ENCODE assay signal across 18 cellular contexts in genomic region chr4:76011018-76011670, GRCh38. TPM values are rescaled to one million over a fixed set of nuclear protein-coding genes. Genes with fewer than 3 reads are reported as not detected.
DNase-seq lines count a peak whose midpoint lies in the region; ATAC-seq, FAIRE-seq and TF ChIP-seq lines count a peak whose summit lies in the region.
"Had no signal": no experiment of that assay in that cellular context is flagged by ENCODE, and none has a peak within 500 bp of the region (broad histone marks: within the 10 kb centered on the region; RNA-seq: fewer than 3 reads in every experiment).

No MANE protein-coding gene starts in this region.

- H3K4me3 Mint-ChIP-seq in activated T-cell treated with anti-CD3 and anti-CD28 coated beads, Interleukin-2, amount 50 U/mL, for 72 hours: no peak overlapping the region
- H3K4me3 Mint-ChIP-seq: activated naive CD8-positive, alpha-beta T cell had no signal

- TF ChIP-seq POLR2A in HepG2 (IDR thresholded peaks at IDR 0.05; ENCODE audit: insufficient read depth in 1 of 2, low read depth in 2 of 2, low read length in 2 of 2): no peak

- in situ Hi-C loops in HepG2 (cut with HindIII; ENCODE audit: extremely low pct_ligation_motif_present, low pct_unique_long_range_greater_than_20kb): no loop called here

- H3K79me2 ChIP-seq in HepG2 (ENCODE audit: insufficient read depth, low read length): no peaks in the 10 kb centered on the region

- H3K27me3 Mint-ChIP-seq in activated T-cell treated with anti-CD3 and anti-CD28 coated beads, Interleukin-2, amount 50 U/mL, for 72 hours (ENCODE audit: low read depth): peaks cover 43% of the 10 kb centered on the region

- WGBS in liver: 98% methylated on average over 31 of the region's 31 CpGs
- 81% methylated on average over 17 of the region's 31 CpGs for WGBS in HepG2 (ENCODE audit: low lambda C conversion rate)
- 97% methylated on average over 31 of the region's 31 CpGs for WGBS in right cardiac atrium
- WGBS in psoas muscle, 3 donors: 95 to 97% (median 97%) methylated on average over 31 of the region's 31 CpGs

- no peak overlapping the region for H3K27ac Mint-ChIP-seq in activated T-cell treated with anti-CD3 and anti-CD28 coated beads, Interleukin-2, amount 50 U/mL, for 72 hours
- H3K27ac Mint-ChIP-seq: activated naive CD8-positive, alpha-beta T cell had no signal

- no peak for TF ChIP-seq CTCF in liver (IDR thresholded peaks at IDR 0.05; ENCODE audit: low read depth, low read length, missing input control)
- no peak for TF ChIP-seq CTCF in HepG2 (CRISPR knock-in tag; IDR thresholded peaks at IDR 0.05)
- no peak for TF ChIP-seq CTCF in psoas muscle (IDR thresholded peaks at IDR 0.05)

- H3K9me3 Mint-ChIP-seq in activated T-cell treated with anti-CD3 and anti-CD28 coated beads, Interleukin-2, amount 50 U/mL, for 72 hours: no peaks in the 10 kb centered on the region

- BruUV-seq in HepG2 (replicated peaks; lab: Mats Ljungman, UMichigan): no TSS peak

- H2AFZ ChIP-seq in HepG2 (ENCODE audit: low read length): no peak overlapping the region

- H3K27ac ChIP-seq in liver (ENCODE audit: low read depth in 1 of 2, low read length in 2 of 2) (peak overlapping the region; percentile 28 to 47), HepG2 (ENCODE audit: extremely low read length, insufficient read depth, low read length) (no peak overlapping the region), right cardiac atrium (ENCODE audit: low read length) (peak overlapping the region; percentile 9), psoas muscle (peak overlapping the region; percentile 56)
- H3K27ac ChIP-seq: HL-60, VCaP had no signal

- H3K4me3 ChIP-seq in liver (ENCODE audit: low read depth in 1 of 3, low read length in 3 of 3): no peak overlapping the region
- no peak overlapping the region for H3K4me3 ChIP-seq in HepG2 (replicated peaks in 1 of 3; ENCODE audit: insufficient read depth in 1 of 3, low read depth in 2 of 3, low read length in 3 of 3)
- H3K4me3 ChIP-seq in right cardiac atrium (ENCODE audit: low read length): no peak overlapping the region
- no peak overlapping the region for H3K4me3 ChIP-seq in psoas muscle
- H3K4me3 ChIP-seq: mucosa of descending colon had no signal

- CTCF ChIA-PET in HepG2 (lab: Yijun Ruan, JAX; ENCODE audit: low intra/inter-chr PET ratio, low total read pairs): no interaction called here

- no peak; the same call in 2 of the 3 replicates for ATAC-seq in HepG2
- peak; percentile 11 to 35 for ATAC-seq in right cardiac atrium
- no peak for ATAC-seq in psoas muscle
- ATAC-seq in HG03457 (IDR thresholded peaks at IDR 0.05; ENCODE audit: unreplicated experiment): no peak
- no peak for ATAC-seq in HG03442 (IDR thresholded peaks at IDR 0.05; ENCODE audit: unreplicated experiment)
- no peak for ATAC-seq in activated T-cell treated with anti-CD3 and anti-CD28 coated beads, Interleukin-2, amount 50 U/mL, for 72 hours (replicated peaks in 1 of 2)

- H3K9me3 ChIP-seq in liver (ENCODE audit: control insufficient read depth in 4 of 4, low read length in 3 of 4): no peaks in the 10 kb centered on the region
- no peaks in the 10 kb centered on the region for H3K9me3 ChIP-seq in HepG2 (ENCODE audit: low read length)
- H3K9me3 ChIP-seq in right cardiac atrium (ENCODE audit: control insufficient read depth, low read length): no peaks in the 10 kb centered on the region
- H3K9me3 ChIP-seq in psoas muscle: no peaks in the 10 kb centered on the region
- H3K9me3 ChIP-seq: mucosa of descending colon had no signal

- H3K4me1 Mint-ChIP-seq in activated T-cell treated with anti-CD3 and anti-CD28 coated beads, Interleukin-2, amount 50 U/mL, for 72 hours (ENCODE audit: low read depth): peaks cover 2% of the 10 kb centered on the region

- H3K36me3 ChIP-seq in liver (ENCODE audit: control insufficient read depth in 4 of 4, insufficient read depth in 3 of 4, low read depth in 1 of 4, low read length in 3 of 4) (no peaks in the 10 kb centered on the region), HepG2 (replicated peaks in 1 of 2; ENCODE audit: control insufficient read depth in 1 of 2, insufficient read depth in 2 of 2, low read length in 2 of 2) (no peaks in the 10 kb centered on the region), psoas muscle (ENCODE audit: insufficient read depth in 1 of 2, low read depth in 1 of 2) (no peaks in the 10 kb centered on the region)

- POLR2A ChIA-PET in HepG2 (lab: Yijun Ruan, JAX): no interaction called here

- intact Hi-C loops in HepG2 (cut with micrococcal nuclease; ENCODE audit: unreplicated experiment): no loop called here
- intact Hi-C loops in right cardiac atrium (cut with DNase I): no loop called here
- intact Hi-C loops in psoas muscle (cut with DNase I): no loop called here

- H3K27me3 ChIP-seq in liver (ENCODE audit: control insufficient read depth in 4 of 4, insufficient read depth in 4 of 4, low read length in 3 of 4): no peaks in the 10 kb centered on the region
- H3K27me3 ChIP-seq in HepG2 (ENCODE audit: control insufficient read depth in 1 of 2, insufficient read depth in 2 of 2, low read length in 2 of 2): no peaks in the 10 kb centered on the region; a peak in 1 of 5 replicates
- H3K27me3 ChIP-seq in right cardiac atrium (ENCODE audit: control insufficient read depth, insufficient read depth): no peaks in the 10 kb centered on the region
- no peaks in the 10 kb centered on the region for H3K27me3 ChIP-seq in psoas muscle (ENCODE audit: insufficient read depth in 3 of 3, low read length in 2 of 3)

- H3K9ac ChIP-seq in liver (ENCODE audit: low read depth in 1 of 2, low read length in 2 of 2): no peak overlapping the region
- no peak overlapping the region for H3K9ac ChIP-seq in HepG2 (ENCODE audit: insufficient read depth, low read depth, low read length)

- H3K36me3 Mint-ChIP-seq in activated T-cell treated with anti-CD3 and anti-CD28 coated beads, Interleukin-2, amount 50 U/mL, for 72 hours (ENCODE audit: insufficient read depth in 2 of 2): no peaks in the 10 kb centered on the region
- H3K36me3 Mint-ChIP-seq: activated naive CD8-positive, alpha-beta T cell had no signal

- H3K4me2 ChIP-seq in HepG2 (ENCODE audit: low read depth, low read length): no peak overlapping the region

- no peak for TF ChIP-seq RAD21 in liver (IDR thresholded peaks at IDR 0.05)
- no peak for TF ChIP-seq RAD21 in HepG2 (CRISPR knock-in tag; IDR thresholded peaks at IDR 0.05)

- TF ChIP-seq EP300 in HepG2 (IDR thresholded peaks at IDR 0.05; ENCODE audit: low read depth in 2 of 2, low read length in 2 of 2) (no peak), HepG2 (CRISPR knock-in tag; IDR thresholded peaks at IDR 0.05; ENCODE audit: borderline replicate concordance) (no peak)

- no peaks in the 10 kb centered on the region for H4K20me1 ChIP-seq in HepG2 (ENCODE audit: insufficient read depth, low read length)

- peaks cover 2 to 39% (median 18%) of the 10 kb centered on the region in 4 donors for H3K4me1 ChIP-seq in liver (ENCODE audit: control insufficient read depth in 4 of 4, insufficient read depth in 4 of 4, low read length in 3 of 4)
- no peaks in the 10 kb centered on the region for H3K4me1 ChIP-seq in HepG2 (ENCODE audit: insufficient read depth, low read length)
- no peaks in the 10 kb centered on the region for H3K4me1 ChIP-seq in right cardiac atrium (ENCODE audit: control insufficient read depth, insufficient read depth, low read length)
- H3K4me1 ChIP-seq in psoas muscle: no peaks in the 10 kb centered on the region

- FAIRE-seq in HepG2 (lab: Jason Lieb, UNC): no peak
- FAIRE-seq: colon had no signal

- DNase-seq in HepG2 (ENCODE audit: low spot score) (no peak), right cardiac atrium (peak in 1 of 3 donors; percentile 32), psoas muscle (no peak), kidney tubule cell (ENCODE audit: low spot score) (no peak)
- no peak for DNase-seq in activated T-cell treated with anti-CD3 and anti-CD28 coated beads, Interleukin-2, amount 50 U/mL, for 72 hours
- DNase-seq: Calu3, NCI-H2081 treated with DMSO at 0.1 percent for 48 hours, NCI-H774, retina had no signal

RNA-seq across cellular contexts. Expression of gene CXCL9, which starts 3.8 kb away (rescaled TPM):
- total RNA-seq in liver (1 to 10 TPM; 1.4 to 2.3 TPM), HepG2 (2016; rRNA removed; fragmentation: Illumina TruSeq; extraction: Trizol) (not detected in 2 replicates), right cardiac atrium (under 1 TPM; 0.17 to 0.80 (median 0.27) TPM), psoas muscle (under 1 TPM; 0.10 to 0.51 (median 0.44) TPM)
- polyA plus RNA-seq in liver (1 to 10 TPM in 1 of 2 donors, under 1 TPM in 1; 0.22 to 1.3 TPM), HepG2 (2011; rRNA removed) (not detected in 2 replicates), right cardiac atrium (0.16 TPM), psoas muscle (under 1 TPM; 0.03 to 0.14 (median 0.11) TPM)
- total RNA-seq in HepG2 (2016; cell fraction: cytosol; rRNA removed; fragmentation: Illumina TruSeq; extraction: Trizol; ENCODE audit: low read depth): not detected in 2 replicates
- total RNA-seq in HepG2 (2016; cell fraction: insoluble cytoplasmic fraction; rRNA removed; fragmentation: Illumina TruSeq; extraction: Trizol): not detected in 2 replicates
- not detected in 2 replicates for total RNA-seq in HepG2 (2016; cell fraction: membrane; rRNA removed; fragmentation: Illumina TruSeq; extraction: Trizol)
- not detected in 2 replicates for total RNA-seq in HepG2 (2016; cell fraction: nucleus; rRNA removed; fragmentation: Illumina TruSeq; extraction: Trizol)
- polyA plus RNA-seq in HepG2 (2011; cell fraction: cytosol; rRNA removed): not detected in 2 replicates
- not detected in 2 replicates for polyA plus RNA-seq in HepG2 (2011; cell fraction: nucleus; rRNA removed)
- not detected in 2 replicates for polyA plus RNA-seq in HepG2 (2012)
- polyA plus RNA-seq in HepG2 (2016; cell fraction: cytosol; fragmentation: Illumina TruSeq; extraction: Trizol; ENCODE audit: low read depth): not detected in 2 replicates
- not detected in 2 replicates for polyA plus RNA-seq in HepG2 (2016; cell fraction: insoluble cytoplasmic fraction; fragmentation: Illumina TruSeq; extraction: Trizol; ENCODE audit: low read depth)
- polyA plus RNA-seq in HepG2 (2016; cell fraction: membrane; fragmentation: Illumina TruSeq; extraction: Trizol; ENCODE audit: low read depth): not detected in 2 replicates
- not detected in 2 replicates for polyA plus RNA-seq in HepG2 (2016; cell fraction: nucleus; fragmentation: Illumina TruSeq; extraction: Trizol; ENCODE audit: insufficient read depth, low read depth)
- polyA minus RNA-seq in HepG2 (2011; rRNA and poly(A)+ RNA removed; ENCODE audit: low replicate concordance): not detected in 2 replicates
- not detected in 2 replicates for polyA minus RNA-seq in HepG2 (2011; cell fraction: cytosol; rRNA and poly(A)+ RNA removed)
- not detected in 2 replicates for polyA minus RNA-seq in HepG2 (2011; cell fraction: nucleus; rRNA and poly(A)+ RNA removed)
- 1 to 10 TPM in 1 of 2 donors, under 1 TPM in 1; 0.94 to 2.7 TPM for total RNA-seq in activated T-cell treated with anti-CD3 and anti-CD28 coated beads, Interleukin-2, amount 50 U/mL, for 72 hours
- total RNA-seq: Calu3, LHCN-M2 had no signal

RNA-seq across cellular contexts. Expression of gene CXCL10, which starts 12.2 kb away (rescaled TPM):
- total RNA-seq in liver: 1 to 10 TPM in 1 of 2 donors, under 1 TPM in 1; 0.84 to 9.4 TPM
- polyA plus RNA-seq in liver: 1 to 10 TPM; 1.1 to 1.4 TPM
- total RNA-seq in HepG2 (2016; rRNA removed; fragmentation: Illumina TruSeq; extraction: Trizol): not detected in 2 replicates
- total RNA-seq in HepG2 (2016; cell fraction: cytosol; rRNA removed; fragmentation: Illumina TruSeq; extraction: Trizol; ENCODE audit: low read depth): not detected in 2 replicates
- total RNA-seq in HepG2 (2016; cell fraction: insoluble cytoplasmic fraction; rRNA removed; fragmentation: Illumina TruSeq; extraction: Trizol): not detected in 2 replicates
- total RNA-seq in HepG2 (2016; cell fraction: membrane; rRNA removed; fragmentation: Illumina TruSeq; extraction: Trizol): 0.14 and 0.15 TPM in 2 replicates
- not detected in 2 replicates for total RNA-seq in HepG2 (2016; cell fraction: nucleus; rRNA removed; fragmentation: Illumina TruSeq; extraction: Trizol)
- polyA plus RNA-seq in HepG2 (2011; rRNA removed): not detected in 2 replicates
- polyA plus RNA-seq in HepG2 (2011; cell fraction: cytosol; rRNA removed): not detected in 2 replicates
- not detected in 2 replicates for polyA plus RNA-seq in HepG2 (2011; cell fraction: nucleus; rRNA removed)
- polyA plus RNA-seq in HepG2 (2012): not detected in 2 replicates
- polyA plus RNA-seq in HepG2 (2016; cell fraction: cytosol; fragmentation: Illumina TruSeq; extraction: Trizol; ENCODE audit: low read depth): 0.20 TPM in 1 of 2 replicates, not detected in the other
- not detected in 2 replicates for polyA plus RNA-seq in HepG2 (2016; cell fraction: insoluble cytoplasmic fraction; fragmentation: Illumina TruSeq; extraction: Trizol; ENCODE audit: low read depth)
- 0.14 TPM in 1 of 2 replicates, not detected in the other for polyA plus RNA-seq in HepG2 (2016; cell fraction: membrane; fragmentation: Illumina TruSeq; extraction: Trizol; ENCODE audit: low read depth)
- polyA plus RNA-seq in HepG2 (2016; cell fraction: nucleus; fragmentation: Illumina TruSeq; extraction: Trizol; ENCODE audit: insufficient read depth, low read depth): not detected in 2 replicates
- polyA minus RNA-seq in HepG2 (2011; rRNA and poly(A)+ RNA removed; ENCODE audit: low replicate concordance): not detected in 2 replicates
- not detected in 2 replicates for polyA minus RNA-seq in HepG2 (2011; cell fraction: cytosol; rRNA and poly(A)+ RNA removed)
- not detected in 2 replicates for polyA minus RNA-seq in HepG2 (2011; cell fraction: nucleus; rRNA and poly(A)+ RNA removed)
- total RNA-seq in right cardiac atrium: under 1 TPM in 2 of 4 donors, not detected in 2; 0.32 to 0.46 TPM
- 0.18 TPM for polyA plus RNA-seq in right cardiac atrium
- 1 to 10 TPM in 1 of 4 donors, under 1 TPM in 2, not detected in 1; 0.29 to 1.5 (median 0.32) TPM for total RNA-seq in psoas muscle
- polyA plus RNA-seq in psoas muscle: under 1 TPM; 0.06 to 0.17 (median 0.16) TPM
- 1 to 10 TPM in 1 of 2 donors, under 1 TPM in 1; 0.62 to 2.9 TPM for total RNA-seq in activated T-cell treated with anti-CD3 and anti-CD28 coated beads, Interleukin-2, amount 50 U/mL, for 72 hours
- total RNA-seq: LHCN-M2 had no signal

RNA-seq across cellular contexts. Expression of gene SDAD1, which starts 20.4 kb away (rescaled TPM):
- total RNA-seq in liver: 10 to 100 TPM; 11.4 to 16.3 TPM
- polyA plus RNA-seq in liver: 10 to 100 TPM in 1 of 2 donors, 1 to 10 TPM in 1; 9.8 to 25.3 TPM
- 33.1 and 45.1 TPM in 2 replicates for total RNA-seq in HepG2 (2016; rRNA removed; fragmentation: Illumina TruSeq; extraction: Trizol)
- total RNA-seq in HepG2 (2016; cell fraction: cytosol; rRNA removed; fragmentation: Illumina TruSeq; extraction: Trizol; ENCODE audit: low read depth): 9.7 and 11.5 TPM in 2 replicates
- 34.2 and 44.9 TPM in 2 replicates for total RNA-seq in HepG2 (2016; cell fraction: insoluble cytoplasmic fraction; rRNA removed; fragmentation: Illumina TruSeq; extraction: Trizol)
- total RNA-seq in HepG2 (2016; cell fraction: membrane; rRNA removed; fragmentation: Illumina TruSeq; extraction: Trizol): 19.5 and 22.8 TPM in 2 replicates
- 34.1 and 38.0 TPM in 2 replicates for total RNA-seq in HepG2 (2016; cell fraction: nucleus; rRNA removed; fragmentation: Illumina TruSeq; extraction: Trizol)
- polyA plus RNA-seq in HepG2 (2011; rRNA removed): 11.8 and 18.6 TPM in 2 replicates
- polyA plus RNA-seq in HepG2 (2011; cell fraction: cytosol; rRNA removed): 5.6 and 9.9 TPM in 2 replicates
- polyA plus RNA-seq in HepG2 (2011; cell fraction: nucleus; rRNA removed): 9.0 and 10.3 TPM in 2 replicates
- 22.5 and 24.6 TPM in 2 replicates for polyA plus RNA-seq in HepG2 (2012)
- 4.7 and 4.9 TPM in 2 replicates for polyA plus RNA-seq in HepG2 (2016; cell fraction: cytosol; fragmentation: Illumina TruSeq; extraction: Trizol; ENCODE audit: low read depth)
- polyA plus RNA-seq in HepG2 (2016; cell fraction: insoluble cytoplasmic fraction; fragmentation: Illumina TruSeq; extraction: Trizol; ENCODE audit: low read depth): 39.7 and 41.5 TPM in 2 replicates
- polyA plus RNA-seq in HepG2 (2016; cell fraction: membrane; fragmentation: Illumina TruSeq; extraction: Trizol; ENCODE audit: low read depth): 7.9 and 9.6 TPM in 2 replicates
- 40.2 and 41.1 TPM in 2 replicates for polyA plus RNA-seq in HepG2 (2016; cell fraction: nucleus; fragmentation: Illumina TruSeq; extraction: Trizol; ENCODE audit: insufficient read depth, low read depth)
- 6.1 and 11.1 TPM in 2 replicates for polyA minus RNA-seq in HepG2 (2011; rRNA and poly(A)+ RNA removed; ENCODE audit: low replicate concordance)
- 13.5 and 16.3 TPM in 2 replicates for polyA minus RNA-seq in HepG2 (2011; cell fraction: cytosol; rRNA and poly(A)+ RNA removed)
- polyA minus RNA-seq in HepG2 (2011; cell fraction: nucleus; rRNA and poly(A)+ RNA removed): 23.3 and 27.8 TPM in 2 replicates
- total RNA-seq in right cardiac atrium: 10 to 100 TPM; 24.0 to 29.6 (median 25.7) TPM
- 11.7 TPM for polyA plus RNA-seq in right cardiac atrium
- total RNA-seq in psoas muscle: 10 to 100 TPM; 27.0 to 44.3 (median 30.7) TPM
- polyA plus RNA-seq in psoas muscle: 10 to 100 TPM; 18.6 to 34.6 (median 21.5) TPM
- total RNA-seq in activated T-cell treated with anti-CD3 and anti-CD28 coated beads, Interleukin-2, amount 50 U/mL, for 72 hours: 10 to 100 TPM; 42.4 to 46.4 TPM

RNA-seq across cellular contexts. Expression of gene CXCL11, which starts 24.7 kb away (rescaled TPM):
- under 1 TPM in 1 of 2 donors, not detected in 1; 0.79 TPM for total RNA-seq in liver
- under 1 TPM in 1 of 2 donors, not detected in 1; 0.27 TPM for polyA plus RNA-seq in liver
- total RNA-seq in HepG2 (2016; rRNA removed; fragmentation: Illumina TruSeq; extraction: Trizol): not detected in 2 replicates
- not detected in 2 replicates for total RNA-seq in HepG2 (2016; cell fraction: cytosol; rRNA removed; fragmentation: Illumina TruSeq; extraction: Trizol; ENCODE audit: low read depth)
- not detected in 2 replicates for total RNA-seq in HepG2 (2016; cell fraction: insoluble cytoplasmic fraction; rRNA removed; fragmentation: Illumina TruSeq; extraction: Trizol)
- not detected in 2 replicates for total RNA-seq in HepG2 (2016; cell fraction: membrane; rRNA removed; fragmentation: Illumina TruSeq; extraction: Trizol)
- total RNA-seq in HepG2 (2016; cell fraction: nucleus; rRNA removed; fragmentation: Illumina TruSeq; extraction: Trizol): not detected in 2 replicates
- polyA plus RNA-seq in HepG2 (2011; rRNA removed): 0.08 TPM in 1 of 2 replicates, not detected in the other
- polyA plus RNA-seq in HepG2 (2011; cell fraction: cytosol; rRNA removed): not detected in 2 replicates
- polyA plus RNA-seq in HepG2 (2011; cell fraction: nucleus; rRNA removed): not detected in 2 replicates
- not detected in 2 replicates for polyA plus RNA-seq in HepG2 (2012)
- polyA plus RNA-seq in HepG2 (2016; cell fraction: cytosol; fragmentation: Illumina TruSeq; extraction: Trizol; ENCODE audit: low read depth): 0.06 TPM in 1 of 2 replicates, not detected in the other
- polyA plus RNA-seq in HepG2 (2016; cell fraction: insoluble cytoplasmic fraction; fragmentation: Illumina TruSeq; extraction: Trizol; ENCODE audit: low read depth): not detected in 2 replicates
- not detected in 2 replicates for polyA plus RNA-seq in HepG2 (2016; cell fraction: membrane; fragmentation: Illumina TruSeq; extraction: Trizol; ENCODE audit: low read depth)
- polyA plus RNA-seq in HepG2 (2016; cell fraction: nucleus; fragmentation: Illumina TruSeq; extraction: Trizol; ENCODE audit: insufficient read depth, low read depth): not detected in 2 replicates
- polyA minus RNA-seq in HepG2 (2011; rRNA and poly(A)+ RNA removed; ENCODE audit: low replicate concordance): not detected in 2 replicates
- polyA minus RNA-seq in HepG2 (2011; cell fraction: cytosol; rRNA and poly(A)+ RNA removed): not detected in 2 replicates
- polyA minus RNA-seq in HepG2 (2011; cell fraction: nucleus; rRNA and poly(A)+ RNA removed): not detected in 2 replicates
- total RNA-seq in right cardiac atrium: under 1 TPM in 1 of 4 donors, not detected in 3; 0.20 TPM
- 0.07 TPM for polyA plus RNA-seq in right cardiac atrium
- under 1 TPM in 1 of 4 donors, not detected in 3; 0.37 TPM for total RNA-seq in psoas muscle
- polyA plus RNA-seq in psoas muscle: under 1 TPM in 2 of 3 donors, not detected in 1; 0.03 to 0.15 TPM
- total RNA-seq in activated T-cell treated with anti-CD3 and anti-CD28 coated beads, Interleukin-2, amount 50 U/mL, for 72 hours: under 1 TPM in 1 of 2 donors, not detected in 1; 0.19 TPM

Comparison
In these comparisons a context has a peak if more than half of its experiments do, and no peak if none do; other contexts are left out.
1. ATAC-seq: peak in right cardiac atrium (2 of 2); none in HepG2 (single experiment), psoas muscle (0 of 4), HG03457 (single experiment), HG03442 (single experiment) and activated T-cell treated with anti-CD3 and anti-CD28 coated beads, Interleukin-2, amount 50 U/mL, for 72 hours (0 of 2).